Comparison of ENCODE assay signal across 32 cellular contexts in genomic region chr6:51099201-51099600, GRCh38.
"Had no signal": no experiment of that assay in that cellular context is flagged by ENCODE, and none has a peak within 500 bp of the region (broad histone marks: within the 10 kb centered on the region; RNA-seq: fewer than 3 reads in every experiment).

No MANE protein-coding gene starts in this region.

- H3K9me3 Mint-ChIP-seq: activated naive CD8-positive, alpha-beta T cell treated with anti-CD3 and anti-CD28 coated beads, Interleukin-2, amount 10 ng/mL, durations not matched to agents 7 days and 5 days; endodermal cell had no signal

- H3K36me3 Mint-ChIP-seq: activated naive CD4-positive, alpha-beta T cell treated with anti-CD3 and anti-CD28 coated beads, Interleukin-2, amount 10 ng/mL, durations not matched to agents 7 days and 5 days; activated naive CD4-positive, alpha-beta T cell treated with anti-CD3 and anti-CD28 coated beads, Interleukin-2, amount 50 U/mL, for 72 hours; activated naive CD8-positive, alpha-beta T cell treated with anti-CD3 and anti-CD28 coated beads, Interleukin-2, amount 10 ng/mL, durations not matched to agents 7 days and 5 days; brain; WTC11 had no signal

- H3K4me3 Mint-ChIP-seq: activated CD4-positive, alpha-beta memory T cell treated with anti-CD3 and anti-CD28 coated beads, Interleukin-2, amount 10 ng/mL, durations not matched to agents 7 days and 5 days; activated CD4-positive, alpha-beta T cell treated with anti-CD3 and anti-CD28 coated beads, Interleukin-2, amount 10 ng/mL, durations not matched to agents 7 days and 5 days; activated naive CD4-positive, alpha-beta T cell treated with anti-CD3 and anti-CD28 coated beads, Interleukin-2, amount 10 ng/mL, durations not matched to agents 7 days and 5 days; activated naive CD8-positive, alpha-beta T cell treated with anti-CD3 and anti-CD28 coated beads, Interleukin-2, amount 10 ng/mL, durations not matched to agents 7 days and 5 days; activated T-cell treated with anti-CD3 and anti-CD28 coated beads, Interleukin-2, amount 50 U/mL, for 24 hours; activated T-cell treated with anti-CD3 and anti-CD28 coated beads, Interleukin-2, amount 50 U/mL, for 72 hours; brain; dendritic cell treated with granulocyte-macrophage colony-stimulating factor and Interleukin-4, amounts not matched to agents 40 ng/mL and 50 ng/mL, for 4 days; endodermal cell; WTC11 had no signal

- H3K9me3 ChIP-seq: ascending aorta, breast epithelium, colonic mucosa, gastrocnemius medialis had no signal

- H3K27ac Mint-ChIP-seq: activated CD4-positive, alpha-beta memory T cell treated with anti-CD3 and anti-CD28 coated beads, Interleukin-2, amount 10 ng/mL, durations not matched to agents 7 days and 5 days; activated CD4-positive, alpha-beta T cell treated with anti-CD3 and anti-CD28 coated beads, Interleukin-2, amount 10 ng/mL, durations not matched to agents 7 days and 5 days; activated naive CD4-positive, alpha-beta T cell treated with anti-CD3 and anti-CD28 coated beads, Interleukin-2, amount 10 ng/mL, durations not matched to agents 7 days and 5 days; activated naive CD4-positive, alpha-beta T cell treated with anti-CD3 and anti-CD28 coated beads, Interleukin-2, amount 50 U/mL, for 72 hours; activated naive CD8-positive, alpha-beta T cell treated with anti-CD3 and anti-CD28 coated beads, Interleukin-2, amount 10 ng/mL, durations not matched to agents 7 days and 5 days; activated T-cell treated with anti-CD3 and anti-CD28 coated beads, Interleukin-2, amount 50 U/mL, for 24 hours; activated T-cell treated with anti-CD3 and anti-CD28 coated beads, Interleukin-2, amount 50 U/mL, for 72 hours; brain; dendritic cell treated with granulocyte-macrophage colony-stimulating factor and Interleukin-4, amounts not matched to agents 40 ng/mL and 50 ng/mL, for 4 days; endodermal cell; WTC11 had no signal

- H3K4me1 Mint-ChIP-seq: activated CD4-positive, alpha-beta memory T cell treated with anti-CD3 and anti-CD28 coated beads, Interleukin-2, amount 10 ng/mL, durations not matched to agents 7 days and 5 days; activated CD4-positive, alpha-beta T cell treated with anti-CD3 and anti-CD28 coated beads, Interleukin-2, amount 10 ng/mL, durations not matched to agents 7 days and 5 days; activated naive CD4-positive, alpha-beta T cell treated with anti-CD3 and anti-CD28 coated beads, Interleukin-2, amount 10 ng/mL, durations not matched to agents 7 days and 5 days; activated naive CD8-positive, alpha-beta T cell treated with anti-CD3 and anti-CD28 coated beads, Interleukin-2, amount 10 ng/mL, durations not matched to agents 7 days and 5 days; brain; endodermal cell; WTC11 had no signal

- H3K36me3 ChIP-seq: ascending aorta, breast epithelium, cardiac muscle cell, colonic mucosa, gastrocnemius medialis, heart left ventricle had no signal

- H3K27me3 Mint-ChIP-seq: activated CD4-positive, alpha-beta memory T cell treated with anti-CD3 and anti-CD28 coated beads, Interleukin-2, amount 10 ng/mL, durations not matched to agents 7 days and 5 days; activated CD4-positive, alpha-beta T cell treated with anti-CD3 and anti-CD28 coated beads, Interleukin-2, amount 10 ng/mL, durations not matched to agents 7 days and 5 days; activated naive CD4-positive, alpha-beta T cell treated with anti-CD3 and anti-CD28 coated beads, Interleukin-2, amount 10 ng/mL, durations not matched to agents 7 days and 5 days; activated naive CD8-positive, alpha-beta T cell treated with anti-CD3 and anti-CD28 coated beads, Interleukin-2, amount 10 ng/mL, durations not matched to agents 7 days and 5 days; activated T-cell treated with anti-CD3 and anti-CD28 coated beads, Interleukin-2, amount 50 U/mL, for 24 hours; dendritic cell treated with granulocyte-macrophage colony-stimulating factor and Interleukin-4, amounts not matched to agents 40 ng/mL and 50 ng/mL, for 4 days had no signal

- H3K27me3 ChIP-seq: ascending aorta, breast epithelium, cardiac muscle cell, colonic mucosa, dorsolateral prefrontal cortex, gastrocnemius medialis, heart left ventricle had no signal

- DNase-seq: activated CD4-positive, alpha-beta memory T cell treated with anti-CD3 and anti-CD28 coated beads, Interleukin-2, amount 10 ng/mL, durations not matched to agents 7 days and 5 days; activated CD4-positive, alpha-beta T cell treated with anti-CD3 and anti-CD28 coated beads for 1 hour; activated CD4-positive, alpha-beta T cell treated with anti-CD3 and anti-CD28 coated beads for 4 hours; activated CD4-positive, alpha-beta T cell treated with anti-CD3 and anti-CD28 coated beads, Interleukin-2, amount 10 ng/mL, durations not matched to agents 7 days and 5 days; activated CD4-positive, alpha-beta T cell treated with anti-CD3 and anti-CD28 coated beads, Interleukin-2, amount 50 U/mL, for 4 hours; activated CD8-positive, alpha-beta memory T cell treated with anti-CD3 and anti-CD28 coated beads, Interleukin-2, amount 50 U/mL, for 48 hours; activated gamma-delta T cell; activated naive CD4-positive, alpha-beta T cell; activated naive CD4-positive, alpha-beta T cell treated with anti-CD3 and anti-CD28 coated beads, Interleukin-2, amount 10 ng/mL, durations not matched to agents 7 days and 5 days; activated naive CD8-positive, alpha-beta T cell treated with anti-CD3 and anti-CD28 coated beads, Interleukin-2, amount 10 ng/mL, durations not matched to agents 7 days and 5 days; activated T-cell treated with anti-CD3 and anti-CD28 coated beads for 4 hours; activated T-cell treated with anti-CD3 and anti-CD28 coated beads, Interleukin-2, amount 50 U/mL, for 24 hours; activated T-cell treated with anti-CD3 and anti-CD28 coated beads, Interleukin-2, amount 50 U/mL, for 72 hours; central memory CD4-positive, alpha-beta T cell; cerebellar nuclear complex; colonic mucosa; dorsolateral prefrontal cortex; effector memory CD4-positive, alpha-beta T cell; endodermal cell; foreskin fibroblast; gastrocnemius medialis; glutamatergic neuron; heart left ventricle; T-helper 2 cell had no signal

- H3K4me3 ChIP-seq: ascending aorta, breast epithelium, cardiac muscle cell, colonic mucosa, dorsolateral prefrontal cortex, gastrocnemius medialis, heart left ventricle had no signal

- H3K27ac ChIP-seq: ascending aorta, breast epithelium, cardiac muscle cell, colonic mucosa, dorsolateral prefrontal cortex, gastrocnemius medialis, heart left ventricle, VCaP had no signal

- H3K4me1 ChIP-seq: ascending aorta, breast epithelium, colonic mucosa, gastrocnemius medialis, heart left ventricle had no signal
